Comparison of ENCODE assay signal across 9 cellular contexts in genomic region chr2:153477096-153477555, GRCh38. TPM values are rescaled to one million over a fixed set of nuclear protein-coding genes. Genes with fewer than 3 reads are reported as not detected.
A peak's percentile ranks its signal among the peaks of the same experiment; 100 is the strongest.
DNase-seq lines count a peak whose midpoint lies in the region; ATAC-seq and TF ChIP-seq lines count a peak whose summit lies in the region.
"Had no signal": no experiment of that assay in that cellular context is flagged by ENCODE, and none has a peak within 500 bp of the region (broad histone marks: within the 10 kb centered on the region; RNA-seq: fewer than 3 reads in every experiment).

No MANE protein-coding gene starts in this region.

- no peaks in the 10 kb centered on the region for H3K36me3 Mint-ChIP-seq in CD8-positive, alpha-beta memory T cell
- no peaks in the 10 kb centered on the region for H3K36me3 Mint-ChIP-seq in IgD-negative memory B cell

- CTCF ChIA-PET in CD8-positive, alpha-beta memory T cell (lab: Charles Lee) = no interaction called here

- POLR2A ChIA-PET in CD8-positive, alpha-beta memory T cell (lab: Charles Lee) = no interaction called here

- peaks cover 11 to 30% (median 23%) of the 10 kb centered on the region in 3 donors for H3K4me1 Mint-ChIP-seq in CD8-positive, alpha-beta memory T cell
- H3K4me1 Mint-ChIP-seq in IgD-negative memory B cell = peaks cover 6 to 10% (median 6%) of the 10 kb centered on the region in 3 donors

- peaks cover 21 to 77% of the 10 kb centered on the region in 2 donors for H3K27me3 Mint-ChIP-seq in CD8-positive, alpha-beta memory T cell
- peaks cover 50% of the 10 kb centered on the region for H3K27me3 Mint-ChIP-seq in IgD-negative memory B cell

- H3K4me3 Mint-ChIP-seq in CD8-positive, alpha-beta memory T cell = peak overlapping the region in 6 of 7 donors; percentile 13 to 77 (median 52)
- peak overlapping the region in 3 of 4 donors; percentile 22 to 80 (median 41) for H3K4me3 Mint-ChIP-seq in IgD-negative memory B cell

- H3K4me1 ChIP-seq in CD8-positive, alpha-beta memory T cell (ENCODE audit: insufficient read depth, low read length) = peaks cover 21% of the 10 kb centered on the region
- peaks cover 5 to 33% of the 10 kb centered on the region in 2 donors for H3K4me1 ChIP-seq in muscle layer of duodenum (ENCODE audit: control insufficient read depth in 1 of 2, insufficient read depth in 2 of 2, low read length in 2 of 2)

- TF ChIP-seq CTCF in astrocyte of the cerebellum (IDR thresholded peaks at IDR 0.05; ENCODE audit: low read depth, low read length, missing control alignments) = no peak

- no peak overlapping the region for H3K27ac Mint-ChIP-seq in CD8-positive, alpha-beta memory T cell
- no peak overlapping the region for H3K27ac Mint-ChIP-seq in IgD-negative memory B cell

- in situ Hi-C loops in astrocyte of the cerebellum (cut with HindIII; ENCODE audit: low sequenced_read_pairs) = no loop called here

- no peak for ATAC-seq in GM19324 (IDR thresholded peaks at IDR 0.05; ENCODE audit: low FRiP score, unreplicated experiment)

- no peak overlapping the region for H3K4me3 ChIP-seq in CD8-positive, alpha-beta memory T cell (ENCODE audit: low read length)
- H3K4me3 ChIP-seq in astrocyte of the cerebellum (ENCODE audit: low read depth, low read length) = peak overlapping the region; percentile 42
- H3K4me3 ChIP-seq in muscle layer of duodenum (ENCODE audit: low read depth in 1 of 2, low read length in 2 of 2) = peak overlapping the region; percentile 53 to 76

- H3K27me3 ChIP-seq in CD8-positive, alpha-beta memory T cell (ENCODE audit: insufficient read depth, low read length, poor library complexity, severe bottlenecking) = peaks cover 21% of the 10 kb centered on the region
- H3K27me3 ChIP-seq in muscle layer of duodenum (ENCODE audit: low read depth, low read length) = peaks cover 36% of the 10 kb centered on the region

- H3K9me3 ChIP-seq in CD8-positive, alpha-beta memory T cell (ENCODE audit: low read length) = no peaks in the 10 kb centered on the region
- H3K9me3 ChIP-seq in muscle layer of duodenum (ENCODE audit: control insufficient read depth in 1 of 2, low read length in 2 of 2) = no peaks in the 10 kb centered on the region

- no peak overlapping the region for H3K27ac ChIP-seq in CD8-positive, alpha-beta memory T cell (ENCODE audit: low read depth, low read length)
- no peak overlapping the region for H3K27ac ChIP-seq in muscle layer of duodenum (ENCODE audit: low read length)

- H3K9me3 Mint-ChIP-seq in CD8-positive, alpha-beta memory T cell = peaks cover 0 to 2% (median 0%) of the 10 kb centered on the region in 5 donors
- H3K9me3 Mint-ChIP-seq in IgD-negative memory B cell = no peaks in the 10 kb centered on the region

- no peaks in the 10 kb centered on the region for H3K36me3 ChIP-seq in CD8-positive, alpha-beta memory T cell (ENCODE audit: insufficient read depth, low read length)
- no peaks in the 10 kb centered on the region for H3K36me3 ChIP-seq in muscle layer of duodenum (ENCODE audit: control insufficient read depth in 1 of 2, insufficient read depth in 2 of 2, low read length in 2 of 2)

- no peak for DNase-seq in CD8-positive, alpha-beta memory T cell
- DNase-seq in astrocyte of the cerebellum (ENCODE audit: low read depth) = no peak
- DNase-seq in stimulated activated CD4-positive, alpha-beta T cell treated with anti-CD3 and anti-CD28 coated beads, Interleukin-1b, Interleukin-23, amount 100 ng/mL, for 48 hours = no peak
- DNase-seq in amniotic stem cell (lab: John Stamatoyannopoulos, UW) = no peak
- DNase-seq in SKM-1 (lab: John Stamatoyannopoulos, UW; ENCODE audit: unreplicated experiment) = no peak
- DNase-seq: IMR-90 had no signal

RNA-seq across cellular contexts. Expression of gene RPRM, which starts 1.4 kb away (rescaled TPM):
- total RNA-seq in CD8-positive, alpha-beta memory T cell = not detected
- not detected for polyA plus RNA-seq in CD8-positive, alpha-beta memory T cell
- not detected for polyA plus RNA-seq in IgD-negative memory B cell
- total RNA-seq: IMR-90 had no signal
- polyA plus RNA-seq: IMR-90 had no signal
